9 cellular contexts compared by ENCODE assay signal in genomic region chr7:17402628-17403278, GRCh38.
DNase-seq lines count a peak whose midpoint lies in the region; ATAC-seq and TF ChIP-seq lines count a peak whose summit lies in the region.
"Had no signal": no experiment of that assay in that cellular context is flagged by ENCODE, and none has a peak within 500 bp of the region (broad histone marks: within the 10 kb centered on the region; RNA-seq: fewer than 3 reads in every experiment).

No MANE protein-coding gene starts in this region.

- no peak overlapping the region for H2BK120ac ChIP-seq in neuronal stem cell (ENCODE audit: low read depth, low read length)

- no peaks in the 10 kb centered on the region for H3K9me3 ChIP-seq in neuronal stem cell (replicated peaks in 1 of 2; ENCODE audit: control insufficient read depth in 2 of 2, insufficient read depth in 1 of 2, low read depth in 1 of 2, low read length in 2 of 2)

- H2BK15ac ChIP-seq in neuronal stem cell (ENCODE audit: low read length): no peak overlapping the region

- H3K36me3 Mint-ChIP-seq in activated naive CD8-positive, alpha-beta T cell treated with anti-CD3 and anti-CD28 coated beads for 36 hours: no peaks in the 10 kb centered on the region

- peak overlapping the region; percentile 92 for H3K27ac Mint-ChIP-seq in activated naive CD8-positive, alpha-beta T cell treated with anti-CD3 and anti-CD28 coated beads for 36 hours

- H3K4me3 ChIP-seq in neuronal stem cell (ENCODE audit: low read length in 2 of 2): no peak overlapping the region

- peaks cover 31% of the 10 kb centered on the region for H3K27me3 Mint-ChIP-seq in activated naive CD8-positive, alpha-beta T cell treated with anti-CD3 and anti-CD28 coated beads for 36 hours

- H2BK5ac ChIP-seq in neuronal stem cell (ENCODE audit: low read length): no peak overlapping the region

- no peak overlapping the region for H2AFZ ChIP-seq in neuronal stem cell (ENCODE audit: low read length)

- no peak overlapping the region for H3K4ac ChIP-seq in neuronal stem cell (ENCODE audit: low read length)

- H3K18ac ChIP-seq in neuronal stem cell (ENCODE audit: low read length): no peak overlapping the region

- in situ Hi-C loops in GM13977 (cut with MboI; ENCODE audit: low pct_unique_long_range_greater_than_20kb, low sequenced_read_pairs, unreplicated experiment): no loop called here

- H3K14ac ChIP-seq in neuronal stem cell (ENCODE audit: low read length): no peak overlapping the region

- peak; percentile 60 for ATAC-seq in GM19467 (IDR thresholded peaks at IDR 0.05; ENCODE audit: unreplicated experiment)
- peak; percentile 72 for ATAC-seq in HG03196 (IDR thresholded peaks at IDR 0.05; ENCODE audit: unreplicated experiment)
- ATAC-seq: PC-3 had no signal

- H3K9ac ChIP-seq in neuronal stem cell (ENCODE audit: low read depth, low read length, poor library complexity): no peak overlapping the region

- H3K79me1 ChIP-seq in neuronal stem cell (ENCODE audit: low read depth, low read length): no peaks in the 10 kb centered on the region

- no peak for TF ChIP-seq CTCF in GM13977 (IDR thresholded peaks at IDR 0.05; ENCODE audit: extremely low read depth, insufficient read depth, missing control alignments)

- H2BK12ac ChIP-seq in neuronal stem cell (ENCODE audit: low read length): no peak overlapping the region

- H3K4me2 ChIP-seq in neuronal stem cell (ENCODE audit: insufficient read depth, low read length, poor library complexity, severe bottlenecking): no peak overlapping the region

- no peak overlapping the region for H3K23ac ChIP-seq in neuronal stem cell (ENCODE audit: low read depth, low read length, poor library complexity)

- H3K36me3 ChIP-seq in neuronal stem cell (replicated peaks in 1 of 2; ENCODE audit: control insufficient read depth in 2 of 2, insufficient read depth in 2 of 2, low read length in 2 of 2): no peaks in the 10 kb centered on the region

- H3K27ac ChIP-seq in neuronal stem cell (replicated peaks; ENCODE audit: low read length): no peak overlapping the region

- H3K4me1 ChIP-seq in neuronal stem cell (ENCODE audit: control insufficient read depth in 2 of 2, insufficient read depth in 1 of 2, low read depth in 1 of 2, low read length in 2 of 2): no peaks in the 10 kb centered on the region

- no peak overlapping the region for H4K91ac ChIP-seq in neuronal stem cell (ENCODE audit: low read depth, low read length, poor library complexity)

- H3K4me3 Mint-ChIP-seq in activated naive CD8-positive, alpha-beta T cell treated with anti-CD3 and anti-CD28 coated beads for 36 hours: peak overlapping the region; percentile 42

- no peak overlapping the region for H4K8ac ChIP-seq in neuronal stem cell (ENCODE audit: low read depth, low read length)

- WGBS in neuronal stem cell (ENCODE audit: extremely low coverage in 2 of 2, insufficient read length in 2 of 2, insufficient replicate concordance in 1 of 2), 2 donors: no CpG with 5 or more reads among the region's 9 CpGs

- H3K9me3 Mint-ChIP-seq in activated naive CD8-positive, alpha-beta T cell treated with anti-CD3 and anti-CD28 coated beads for 36 hours: peaks cover 3% of the 10 kb centered on the region

- DNase-seq in GM13977 (ENCODE audit: low spot score): peak; percentile 46
- peak; percentile 2 for DNase-seq in activated naive CD8-positive, alpha-beta T cell treated with anti-CD3 and anti-CD28 coated beads for 36 hours
- no peak for DNase-seq in cerebellar cortex (ENCODE audit: low spot score)
- DNase-seq in central memory CD4-positive, alpha-beta T cell: no peak
- DNase-seq in neuronal stem cell (ENCODE audit: low spot score): no peak
- no peak for DNase-seq in ecto neural progenitor cell (ENCODE audit: low spot score)
- DNase-seq: PC-3 had no signal

- peaks cover 32% of the 10 kb centered on the region for H3K4me1 Mint-ChIP-seq in activated naive CD8-positive, alpha-beta T cell treated with anti-CD3 and anti-CD28 coated beads for 36 hours

- H3K27me3 ChIP-seq in neuronal stem cell (ENCODE audit: control insufficient read depth in 3 of 3, insufficient read depth in 3 of 3, low read depth in 1 of 3, low read length in 3 of 3): no peaks in the 10 kb centered on the region

- no peak overlapping the region for H2AK5ac ChIP-seq in neuronal stem cell (ENCODE audit: low read depth, low read length)

Comparison
In these comparisons a context has a peak if more than half of its experiments do, and no peak if none do; other contexts are left out.
1. DNase-seq: peak in GM13977 (single experiment) and activated naive CD8-positive, alpha-beta T cell treated with anti-CD3 and anti-CD28 coated beads for 36 hours (single experiment); none in cerebellar cortex (single experiment), central memory CD4-positive, alpha-beta T cell (single experiment), neuronal stem cell (single experiment) and ecto neural progenitor cell (single experiment).